1 cellular context compared by ENCODE assay signal in the genomic region with DNA sequence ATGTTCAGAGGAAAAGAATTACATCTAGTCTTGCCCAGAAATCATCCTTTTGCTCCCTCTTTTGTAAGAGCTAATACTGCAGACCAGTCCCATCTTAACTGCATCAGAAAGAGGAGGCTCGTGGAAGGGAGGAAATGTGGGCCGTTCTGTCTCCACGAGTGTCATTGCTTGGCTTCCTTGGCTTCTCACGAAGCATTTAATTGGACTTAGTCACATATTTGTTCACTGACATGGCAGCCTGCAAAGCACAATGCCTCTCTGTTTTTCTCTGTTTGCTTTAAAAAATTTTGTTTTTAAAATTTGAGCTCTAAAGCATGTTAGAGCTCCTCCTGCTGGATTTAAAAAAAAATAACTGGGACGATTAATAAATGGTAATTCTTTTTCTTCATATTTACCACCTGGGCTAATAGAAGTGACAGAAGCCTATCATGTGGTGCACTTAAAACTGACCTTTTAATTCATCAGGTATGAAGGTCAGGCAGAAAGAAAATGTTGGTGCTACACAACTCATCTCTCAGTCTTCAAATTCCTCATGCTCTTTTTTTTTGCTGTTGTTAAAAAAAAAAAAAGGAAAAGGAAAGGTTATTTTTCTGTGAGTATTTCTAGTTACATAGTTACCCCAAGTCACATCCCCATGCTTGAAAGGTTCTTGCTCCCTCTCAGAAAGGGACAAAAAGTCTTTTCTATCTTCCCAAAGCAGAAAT.
TF ChIP-seq lines count a peak whose summit lies in the region.

No MANE protein-coding gene starts in this region.

TF ChIP-seq in HepG2, 621 proteins besides CTCF, POLR2A, EP300 and RAD21 (continued from another document):
- TF ChIP-seq, protein P1, sequence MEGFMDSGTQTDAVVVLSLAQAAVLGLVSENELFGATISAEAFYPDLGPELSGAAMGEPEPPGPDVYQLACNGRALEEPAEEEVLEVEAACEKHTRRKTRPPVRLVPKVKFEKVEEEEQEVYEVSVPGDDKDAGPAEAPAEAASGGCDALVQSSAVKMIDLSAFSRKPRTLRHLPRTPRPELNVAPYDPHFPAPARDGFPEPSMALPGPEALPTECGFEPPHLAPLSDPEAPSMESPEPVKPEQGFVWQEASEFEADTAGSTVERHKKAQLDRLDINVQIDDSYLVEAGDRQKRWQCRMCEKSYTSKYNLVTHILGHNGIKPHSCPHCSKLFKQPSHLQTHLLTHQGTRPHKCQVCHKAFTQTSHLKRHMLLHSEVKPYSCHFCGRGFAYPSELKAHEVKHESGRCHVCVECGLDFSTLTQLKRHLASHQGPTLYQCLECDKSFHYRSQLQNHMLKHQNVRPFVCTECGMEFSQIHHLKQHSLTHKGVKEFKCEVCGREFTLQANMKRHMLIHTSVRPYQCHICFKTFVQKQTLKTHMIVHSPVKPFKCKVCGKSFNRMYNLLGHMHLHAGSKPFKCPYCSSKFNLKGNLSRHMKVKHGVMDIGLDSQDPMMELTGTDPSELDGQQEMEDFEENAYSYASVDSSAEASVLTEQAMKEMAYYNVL (CRISPR knock-in tag; IDR thresholded peaks at IDR 0.05; ENCODE audit: borderline replicate concordance), result no peak
- TF ChIP-seq PLSCR1 (CRISPR knock-in tag; IDR thresholded peaks at IDR 0.05; ENCODE audit: borderline replicate concordance) (no peak), TFE3 (CRISPR knock-in tag; IDR thresholded peaks at IDR 0.05) (no peak), POGZ (CRISPR knock-in tag; IDR thresholded peaks at IDR 0.05) (peak; percentile 51), AHR (CRISPR knock-in tag; IDR thresholded peaks at IDR 0.05) (no peak), ZNF337 (CRISPR knock-in tag; IDR thresholded peaks at IDR 0.05; ENCODE audit: borderline replicate concordance, low read depth) (no peak), HHEX (CRISPR knock-in tag; IDR thresholded peaks at IDR 0.05) (no peak), PTBP1 (IDR thresholded peaks at IDR 0.05; ENCODE audit: low read depth, low read length, poor library complexity, severe bottlenecking) (no peak), SMC3 (IDR thresholded peaks at IDR 0.05; ENCODE audit: low read length) (peak; percentile 66), NFATC3 (CRISPR knock-in tag; IDR thresholded peaks at IDR 0.05) (no peak)
- TF ChIP-seq, protein P2, sequence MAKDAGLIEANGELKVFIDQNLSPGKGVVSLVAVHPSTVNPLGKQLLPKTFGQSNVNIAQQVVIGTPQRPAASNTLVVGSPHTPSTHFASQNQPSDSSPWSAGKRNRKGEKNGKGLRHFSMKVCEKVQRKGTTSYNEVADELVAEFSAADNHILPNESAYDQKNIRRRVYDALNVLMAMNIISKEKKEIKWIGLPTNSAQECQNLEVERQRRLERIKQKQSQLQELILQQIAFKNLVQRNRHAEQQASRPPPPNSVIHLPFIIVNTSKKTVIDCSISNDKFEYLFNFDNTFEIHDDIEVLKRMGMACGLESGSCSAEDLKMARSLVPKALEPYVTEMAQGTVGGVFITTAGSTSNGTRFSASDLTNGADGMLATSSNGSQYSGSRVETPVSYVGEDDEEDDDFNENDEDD (CRISPR knock-in tag; IDR thresholded peaks at IDR 0.05; ENCODE audit: borderline replicate concordance), result no peak
- TF ChIP-seq, protein P3, sequence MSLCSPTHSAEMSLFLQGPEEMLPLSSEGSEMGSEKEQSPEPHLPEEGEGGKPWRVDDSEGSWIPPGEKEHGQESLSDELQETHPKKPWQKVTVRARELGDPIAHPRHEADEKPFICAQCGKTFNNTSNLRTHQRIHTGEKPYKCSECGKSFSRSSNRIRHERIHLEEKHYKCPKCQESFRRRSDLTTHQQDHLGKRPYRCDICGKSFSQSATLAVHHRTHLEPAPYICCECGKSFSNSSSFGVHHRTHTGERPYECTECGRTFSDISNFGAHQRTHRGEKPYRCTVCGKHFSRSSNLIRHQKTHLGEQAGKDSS (CRISPR knock-in tag; IDR thresholded peaks at IDR 0.05; ENCODE audit: borderline replicate concordance, low read depth), result no peak
- TF ChIP-seq, protein P4, sequence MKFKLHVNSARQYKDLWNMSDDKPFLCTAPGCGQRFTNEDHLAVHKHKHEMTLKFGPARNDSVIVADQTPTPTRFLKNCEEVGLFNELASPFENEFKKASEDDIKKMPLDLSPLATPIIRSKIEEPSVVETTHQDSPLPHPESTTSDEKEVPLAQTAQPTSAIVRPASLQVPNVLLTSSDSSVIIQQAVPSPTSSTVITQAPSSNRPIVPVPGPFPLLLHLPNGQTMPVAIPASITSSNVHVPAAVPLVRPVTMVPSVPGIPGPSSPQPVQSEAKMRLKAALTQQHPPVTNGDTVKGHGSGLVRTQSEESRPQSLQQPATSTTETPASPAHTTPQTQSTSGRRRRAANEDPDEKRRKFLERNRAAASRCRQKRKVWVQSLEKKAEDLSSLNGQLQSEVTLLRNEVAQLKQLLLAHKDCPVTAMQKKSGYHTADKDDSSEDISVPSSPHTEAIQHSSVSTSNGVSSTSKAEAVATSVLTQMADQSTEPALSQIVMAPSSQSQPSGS (CRISPR knock-in tag; IDR thresholded peaks at IDR 0.05), result no peak
